Comparison of ENCODE assay signal across 20 cellular contexts in genomic region chr22:26615830-26616435, GRCh38. TPM values are rescaled to one million over a fixed set of nuclear protein-coding genes. Genes with fewer than 3 reads are reported as not detected.
DNase-seq lines count a peak whose midpoint lies in the region; ATAC-seq, FAIRE-seq and TF ChIP-seq lines count a peak whose summit lies in the region.
"Had no signal": no experiment of that assay in that cellular context is flagged by ENCODE, and none has a peak within 500 bp of the region (broad histone marks: within the 10 kb centered on the region; RNA-seq: fewer than 3 reads in every experiment).

No MANE protein-coding gene starts in this region.

- 85 to 100% methylated on average over 1 to 11 of the region's 11 CpGs for WGBS in H1 (ENCODE audit: extremely low coverage in 1 of 2, insufficient coverage in 1 of 2, insufficient read length in 1 of 2, insufficient replicate concordance in 2 of 2, low coverage in 1 of 2, low lambda C conversion rate in 2 of 2, missing lambda C conversion rate in 1 of 2), 2 experiments
- 74 to 79% (median 77%) methylated on average over 11 of the region's 11 CpGs for WGBS in spleen, 5 donors

- peaks cover 34% of the 10 kb centered on the region for H3K27me3 ChIP-seq in GM23338 (ENCODE audit: insufficient read depth)
- no peaks in the 10 kb centered on the region for H3K27me3 ChIP-seq in MM.1S (replicated peaks; ENCODE audit: insufficient read depth, low read length)
- peaks cover 5 to 31% (median 26%) of the 10 kb centered on the region in 4 experiments for H3K27me3 ChIP-seq in H1 (replicated peaks in 1 of 4; ENCODE audit: control insufficient read depth in 3 of 4, extremely low read depth in 1 of 4, insufficient read depth in 3 of 4, low read length in 3 of 4)
- H3K27me3 ChIP-seq in spleen (replicated peaks in 1 of 7), result no peaks in the 10 kb centered on the region
- H3K27me3 ChIP-seq: SJCRH30 had no signal

- H3K4ac ChIP-seq in H1 (replicated peaks; ENCODE audit: insufficient read length, low read depth, low read length), result no peak overlapping the region

- H3K9me3 ChIP-seq in MM.1S (replicated peaks; ENCODE audit: insufficient read depth, low read length) (no peaks in the 10 kb centered on the region), H1 (ENCODE audit: insufficient read depth in 2 of 2, low read depth in 1 of 2, low read length in 1 of 2) (no peaks in the 10 kb centered on the region), spleen (no peaks in the 10 kb centered on the region)
- H3K9me3 ChIP-seq: SJCRH30 had no signal

- DNase-seq in GM23338 (ENCODE audit: low spot score), result no peak
- DNase-seq in MM.1S, result no peak
- no peak for DNase-seq in H1 (ENCODE audit: low read depth in 1 of 2, low spot score in 2 of 2)
- DNase-seq in spleen, result peak; percentile 72
- DNase-seq in GM10266 (ENCODE audit: extremely low spot score), result no peak
- no peak for DNase-seq in type B pancreatic cell (ENCODE audit: extremely low spot score, unreplicated experiment)
- DNase-seq in stimulated activated CD4-positive, alpha-beta T cell treated with anti-CD3 and anti-CD28 coated beads, Interleukin-12 subunit alpha, Interleukin-12 subunit beta, amount 100 ng/mL, for 4 hours, result no peak
- DNase-seq: ACHN; CD8-positive, alpha-beta T cell; GOT3; IMR-90; NCI-H1436; NCI-H2029; NCI-H446; NCI-H69; PC-9 had no signal

- no peaks in the 10 kb centered on the region for H3K9me3 Mint-ChIP-seq in GM23338
- H3K9me3 Mint-ChIP-seq in type B pancreatic cell, result no peaks in the 10 kb centered on the region
- H3K9me3 Mint-ChIP-seq: CD8-positive, alpha-beta T cell had no signal

- H3K4me3 ChIP-seq in GM23338, result no peak overlapping the region
- no peak overlapping the region for H3K4me3 ChIP-seq in MM.1S (ENCODE audit: low read length)
- H3K4me3 ChIP-seq in H1 (ENCODE audit: extremely low read depth in 1 of 4, insufficient read depth in 2 of 4, low read depth in 3 of 4, low read length in 4 of 4), result no peak overlapping the region
- H3K4me3 ChIP-seq in spleen, result no peak overlapping the region
- H3K4me3 ChIP-seq: PC-9, SJCRH30 had no signal

- H4K20me1 ChIP-seq in GM23338 (replicated peaks; ENCODE audit: insufficient read depth), result no peaks in the 10 kb centered on the region
- H4K20me1 ChIP-seq in MM.1S (ENCODE audit: insufficient read depth, low read length), result no peaks in the 10 kb centered on the region
- H4K20me1 ChIP-seq in H1 (replicated peaks in 1 of 2; ENCODE audit: control insufficient read depth in 1 of 2, insufficient read depth in 2 of 2, low read length in 2 of 2), result no peaks in the 10 kb centered on the region

- no peak for FAIRE-seq in H1 (lab: Jason Lieb, UNC)

- POLR2A ChIA-PET in H1 (lab: Charles Lee; ENCODE audit: partially characterized antibody), result interaction anchor here (0.7 to 1.3 kb wide), 5 partner anchors 8 to 68 kb away, joined by 3 to 5 read pairs (median 3); no protein-coding TSS in a partner anchor

- peaks cover 63% of the 10 kb centered on the region for H3K4me1 ChIP-seq in GM23338 (ENCODE audit: insufficient read depth)
- H3K4me1 ChIP-seq in MM.1S (ENCODE audit: low read length), result peaks cover 65% of the 10 kb centered on the region
- peaks cover 22 to 43% (median 29%) of the 10 kb centered on the region in 4 experiments for H3K4me1 ChIP-seq in H1 (replicated peaks in 1 of 4; ENCODE audit: control insufficient read depth in 3 of 4, insufficient read depth in 4 of 4, low read length in 3 of 4)
- peaks cover 9 to 70% (median 43%) of the 10 kb centered on the region in 6 donors for H3K4me1 ChIP-seq in spleen

- H3K27ac ChIP-seq in GM23338 (ENCODE audit: low read depth) (no peak overlapping the region), MM.1S (ENCODE audit: low read length) (peak overlapping the region; percentile 91), H1 (ENCODE audit: low read depth, low read length) (no peak overlapping the region), spleen (peak overlapping the region in 1 of 8 donors; percentile 28)
- H3K27ac ChIP-seq: PC-9, SJCRH30 had no signal

- TF ChIP-seq EP300 in H1 (IDR thresholded peaks at IDR 0.05; ENCODE audit: borderline replicate concordance in 1 of 2, low read depth in 2 of 2, low read length in 2 of 2), result no peak

- H3F3A ChIP-seq in GM23338 (replicated peaks; ENCODE audit: low read depth) (peaks cover 18% of the 10 kb centered on the region), MM.1S (ENCODE audit: insufficient read depth, low read length) (peaks cover 40% of the 10 kb centered on the region)

- peak; percentile 13; the same call in 2 of the 3 replicates for ATAC-seq in GM23338
- ATAC-seq in HG03521 (IDR thresholded peaks at IDR 0.05; ENCODE audit: unreplicated experiment), result no peak
- ATAC-seq: CD8-positive, alpha-beta T cell had no signal

- peak overlapping the region; percentile 16; the same call in 1 of the 2 replicates for H3K18ac ChIP-seq in H1 (ENCODE audit: extremely low read depth, low read length)

- H3K79me2 ChIP-seq in GM23338 (replicated peaks; ENCODE audit: insufficient read depth), result no peaks in the 10 kb centered on the region
- peaks cover 24% of the 10 kb centered on the region; the same call in 1 of the 2 replicates for H3K79me2 ChIP-seq in MM.1S (ENCODE audit: low read length)
- no peaks in the 10 kb centered on the region for H3K79me2 ChIP-seq in H1 (ENCODE audit: control insufficient read depth in 1 of 2, insufficient read depth in 2 of 2, low read length in 2 of 2)

- intact Hi-C loops in spleen (cut with DNase I; ENCODE audit: low total_unique reads), result no loop called here

- H3K23ac ChIP-seq in H1 (ENCODE audit: insufficient read length), result no peak overlapping the region

- peak overlapping the region; percentile 84 for H2BK20ac ChIP-seq in H1 (ENCODE audit: low read length)

- no peak overlapping the region for H2BK120ac ChIP-seq in H1 (replicated peaks; ENCODE audit: low read depth, low read length)

- TF ChIP-seq POLR2A in H1 (IDR thresholded peaks at IDR 0.05; ENCODE audit: control extremely low read depth in 1 of 2, low read depth in 2 of 2, low read length in 2 of 2) (no peak), spleen (IDR thresholded peaks at IDR 0.05) (no peak)

- peak overlapping the region; percentile 89; the same call in 1 of the 2 replicates for H2AK5ac ChIP-seq in H1 (ENCODE audit: low read depth, low read length)

- H4K5ac ChIP-seq in H1 (ENCODE audit: insufficient read length, low read depth, low read length), result no peak overlapping the region

- H3K9ac ChIP-seq in MM.1S (ENCODE audit: low read length), result peak overlapping the region; percentile 31; the same call in 1 of the 2 replicates
- no peak overlapping the region for H3K9ac ChIP-seq in H1 (replicated peaks in 1 of 4; ENCODE audit: extremely low read depth in 1 of 4, low read depth in 3 of 4, low read length in 3 of 4)

- H3K4me3 Mint-ChIP-seq in GM23338 (peak overlapping the region; percentile 28; the same call in 1 of the 3 replicates), type B pancreatic cell (no peak overlapping the region)
- H3K4me3 Mint-ChIP-seq: CD8-positive, alpha-beta T cell had no signal

- no peak overlapping the region for H2BK15ac ChIP-seq in H1 (ENCODE audit: low read length)

- no peaks in the 10 kb centered on the region for H3K79me1 ChIP-seq in H1 (ENCODE audit: low read depth, low read length)

- H4K91ac ChIP-seq in H1 (replicated peaks; ENCODE audit: insufficient read length, low read length), result peak overlapping the region; percentile 79

- H2BK5ac ChIP-seq in H1 (ENCODE audit: low read depth, low read length), result peak overlapping the region; percentile 79; the same call in 1 of the 2 replicates

- no peak for TF ChIP-seq RAD21 in H1 (IDR thresholded peaks at IDR 0.05 in 1 of 2, conservative IDR thresholded peaks at IDR 0.05 in 1 of 2; ENCODE audit: low read depth in 2 of 2, low read length in 2 of 2)

- H3K9me2 ChIP-seq in GM23338 (ENCODE audit: insufficient read depth), result no peaks in the 10 kb centered on the region
- H3K9me2 ChIP-seq in MM.1S (replicated peaks; ENCODE audit: insufficient read depth, low read length), result no peaks in the 10 kb centered on the region

- H3K56ac ChIP-seq in H1 (replicated peaks; ENCODE audit: insufficient read length, low read depth, low read length), result no peak overlapping the region

- H3K36me3 Mint-ChIP-seq in GM23338 (ENCODE audit: low read depth), result no peaks in the 10 kb centered on the region; the same call in 2 of the 3 replicates
- no peaks in the 10 kb centered on the region for H3K36me3 Mint-ChIP-seq in type B pancreatic cell
- H3K36me3 Mint-ChIP-seq: CD8-positive, alpha-beta T cell had no signal

- peak overlapping the region; percentile 74 for H3K4me2 ChIP-seq in GM23338
- H3K4me2 ChIP-seq in MM.1S (ENCODE audit: low read depth, low read length), result peak overlapping the region; percentile 71
- H3K4me2 ChIP-seq in H1 (ENCODE audit: insufficient read depth in 1 of 2, low read depth in 2 of 2, low read length in 2 of 2), result 0 out of 4 replicates have a peak overlapping the region, but pooled peaks of 1 of the 2 experiments have one; percentile 31
- H3K4me2 ChIP-seq: PC-9 had no signal

- no peaks in the 10 kb centered on the region; the same call in 1 of the 2 replicates for H3K23me2 ChIP-seq in H1 (ENCODE audit: low read depth, low read length)

- H3K14ac ChIP-seq in H1 (ENCODE audit: insufficient read length), result no peak overlapping the region

- no peak overlapping the region for H4K8ac ChIP-seq in H1 (ENCODE audit: extremely low read depth, insufficient read depth, low read length)

- peak overlapping the region; percentile 29; the same call in 1 of the 2 replicates for H2AFZ ChIP-seq in GM23338
- no peak overlapping the region for H2AFZ ChIP-seq in MM.1S (ENCODE audit: low read length)
- H2AFZ ChIP-seq in H1 (ENCODE audit: low read length), result no peak overlapping the region
- H2AFZ ChIP-seq: PC-9 had no signal

- peak overlapping the region; percentile 92; the same call in 1 of the 2 replicates for H2BK12ac ChIP-seq in H1 (ENCODE audit: low read depth, low read length)

- H3K27me3 Mint-ChIP-seq in GM23338 (ENCODE audit: insufficient read depth, low read depth, poor library complexity) (peaks cover 48% of the 10 kb centered on the region), type B pancreatic cell (peaks cover 39% of the 10 kb centered on the region)

- H3K4me1 Mint-ChIP-seq in GM23338 (peaks cover 61% of the 10 kb centered on the region), type B pancreatic cell (ENCODE audit: unreplicated experiment) (peaks cover 25% of the 10 kb centered on the region)

- CTCF ChIA-PET in H1 (lab: Charles Lee; ENCODE audit: partially characterized antibody), result interaction anchor here (0.8 to 2.1 kb wide), 4 partner anchors 14 to 51 kb away, joined by 3 to 5 read pairs (median 4); no protein-coding TSS in a partner anchor

- no peak overlapping the region for H3K27ac Mint-ChIP-seq in GM23338
- H3K27ac Mint-ChIP-seq in type B pancreatic cell, result no peak overlapping the region
- H3K27ac Mint-ChIP-seq: CD8-positive, alpha-beta T cell had no signal

- H3K36me3 ChIP-seq in GM23338 (ENCODE audit: insufficient read depth) (no peaks in the 10 kb centered on the region), MM.1S (replicated peaks; ENCODE audit: insufficient read depth, low read length) (no peaks in the 10 kb centered on the region), H1 (ENCODE audit: control insufficient read depth in 2 of 4, insufficient read depth in 4 of 4, low read length in 3 of 4) (no peaks in the 10 kb centered on the region), spleen (no peaks in the 10 kb centered on the region)
- H3K36me3 ChIP-seq: SJCRH30 had no signal

- no peak for TF ChIP-seq CTCF in GM23338 (conservative IDR thresholded peaks at IDR 0.05; ENCODE audit: low read depth in 2 of 2)
- no peak for TF ChIP-seq CTCF in MM.1S (IDR thresholded peaks at IDR 0.05; ENCODE audit: low read length)
- no peak for TF ChIP-seq CTCF in H1 (IDR thresholded peaks at IDR 0.05; ENCODE audit: control extremely low read depth in 1 of 3, insufficient read depth in 1 of 3, low read depth in 1 of 3, low read length in 3 of 3)
- no peak for TF ChIP-seq CTCF in spleen (IDR thresholded peaks at IDR 0.05 in 8 of 11, conservative IDR thresholded peaks at IDR 0.05 in 3 of 11)
- no peak for TF ChIP-seq CTCF in GM10266 (IDR thresholded peaks at IDR 0.05; ENCODE audit: control insufficient read depth, insufficient read depth, low read depth, missing control alignments)
- no peak for TF ChIP-seq CTCF in type B pancreatic cell (conservative IDR thresholded peaks at IDR 0.05)

RNA-seq across cellular contexts. Expression of gene CRYBB1, which starts 1.9 kb away (rescaled TPM):
- 1.6 and 2.4 TPM in 2 replicates for total RNA-seq in GM23338 (2014; rRNA removed; shearing (Covaris generic))
- 3.0 and 3.7 TPM in 2 replicates for polyA plus RNA-seq in GM23338 (2016; fragmentation: Nextera tagmentation; extraction: Ambion mirVana)
- total RNA-seq in H1 (2021; fragmentation: NEBNext Ultra II Directional; extraction: Animal tissue kit (Norgen Biotek cat#: 25700)), result 1.7 and 4.2 TPM in 2 replicates
- polyA plus RNA-seq in H1 (2011; rRNA removed), result 6.0 and 7.2 TPM in 2 replicates
- 7.5 TPM for polyA plus RNA-seq in H1 (2011; cell fraction: cytosol; rRNA removed)
- polyA plus RNA-seq in H1 (2011; cell fraction: nucleus; rRNA removed), result 5.0 TPM
- 2.7 to 5.7 TPM (median 5.2 TPM) in 4 replicates for polyA plus RNA-seq in H1 (2012, experiment 1 of 2)
- 3.9 TPM for polyA plus RNA-seq in H1 (2012, experiment 2 of 2)
- 7.7 TPM for polyA plus RNA-seq in H1 (2013, experiment 1 of 2)
- polyA plus RNA-seq in H1 (2013, experiment 2 of 2), result 7.4 TPM
- 1.7 and 4.1 TPM in 2 replicates for polyA minus RNA-seq in H1 (2011; rRNA and poly(A)+ RNA removed)
- polyA minus RNA-seq in H1 (2011; cell fraction: cytosol; rRNA and poly(A)+ RNA removed), result 2.9 TPM
- polyA minus RNA-seq in H1 (2011; cell fraction: nucleus; rRNA and poly(A)+ RNA removed), result 1.3 TPM
- 1 to 10 TPM in 6 of 7 donors, under 1 TPM in 1; 0.34 to 2.9 (median 2.1) TPM for total RNA-seq in spleen
- polyA plus RNA-seq in spleen, result 1 to 10 TPM in 2 of 3 donors, under 1 TPM in 1; 0.98 to 1.9 (median 1.3) TPM
- total RNA-seq in type B pancreatic cell (ENCODE audit: low replicate concordance), result 4.6 TPM in 1 of 2 replicates, not detected in the other
- total RNA-seq: CD8-positive, alpha-beta T cell; G401; HT-29; IMR-90; PC-9 had no signal
- polyA plus RNA-seq: IMR-90 had no signal

RNA-seq across cellular contexts. Expression of gene CRYBA4, which starts 5.8 kb away (rescaled TPM):
- 1.7 TPM in 1 of 2 replicates, not detected in the other for total RNA-seq in GM23338 (2014; rRNA removed; shearing (Covaris generic))
- polyA plus RNA-seq in GM23338 (2016; fragmentation: Nextera tagmentation; extraction: Ambion mirVana) (1.2 and 1.5 TPM in 2 replicates), H1 (2011; rRNA removed) (2.2 and 3.1 TPM in 2 replicates), spleen (under 1 TPM; 0.20 to 0.24 (median 0.22) TPM)
- total RNA-seq in H1 (2021; fragmentation: NEBNext Ultra II Directional; extraction: Animal tissue kit (Norgen Biotek cat#: 25700)), result 0.67 and 1.5 TPM in 2 replicates
- 2.0 TPM for polyA plus RNA-seq in H1 (2011; cell fraction: cytosol; rRNA removed)
- 1.4 TPM for polyA plus RNA-seq in H1 (2011; cell fraction: nucleus; rRNA removed)
- polyA plus RNA-seq in H1 (2012, experiment 1 of 2), result 0.84 to 2.4 TPM (median 1.9 TPM) in 4 replicates
- polyA plus RNA-seq in H1 (2012, experiment 2 of 2), result 1.5 TPM
- 1.7 TPM for polyA plus RNA-seq in H1 (2013, experiment 1 of 2)
- polyA plus RNA-seq in H1 (2013, experiment 2 of 2), result 2.0 TPM
- 0.56 and 0.69 TPM in 2 replicates for polyA minus RNA-seq in H1 (2011; rRNA and poly(A)+ RNA removed)
- polyA minus RNA-seq in H1 (2011; cell fraction: cytosol; rRNA and poly(A)+ RNA removed), result not detected
- not detected for polyA minus RNA-seq in H1 (2011; cell fraction: nucleus; rRNA and poly(A)+ RNA removed)
- total RNA-seq in spleen (not detected), type B pancreatic cell (ENCODE audit: low replicate concordance) (1.0 TPM in 1 of 2 replicates, not detected in the other)
- total RNA-seq: CD8-positive, alpha-beta T cell; G401; HT-29; IMR-90; PC-9 had no signal
- polyA plus RNA-seq: IMR-90 had no signal

RNA-seq across cellular contexts. Expression of gene TPST2, which starts 26.0 kb away (rescaled TPM):
- total RNA-seq in GM23338 (2014; rRNA removed; shearing (Covaris generic)), result 106 and 127 TPM in 2 replicates
- polyA plus RNA-seq in GM23338 (2016; fragmentation: Nextera tagmentation; extraction: Ambion mirVana) (37.9 and 43.1 TPM in 2 replicates), H1 (2011; rRNA removed) (143 and 162 TPM in 2 replicates), spleen (10 to 100 TPM; 14.6 to 22.2 (median 16.6) TPM)
- 58.8 and 62.1 TPM in 2 replicates for total RNA-seq in H1 (2021; fragmentation: NEBNext Ultra II Directional; extraction: Animal tissue kit (Norgen Biotek cat#: 25700))
- 134 TPM for polyA plus RNA-seq in H1 (2011; cell fraction: cytosol; rRNA removed)
- 139 TPM for polyA plus RNA-seq in H1 (2011; cell fraction: nucleus; rRNA removed)
- polyA plus RNA-seq in H1 (2012, experiment 1 of 2), result 52.5 to 56.1 TPM (median 54.1 TPM) in 4 replicates
- polyA plus RNA-seq in H1 (2012, experiment 2 of 2), result 69.0 TPM
- 93.0 TPM for polyA plus RNA-seq in H1 (2013, experiment 1 of 2)
- 95.7 TPM for polyA plus RNA-seq in H1 (2013, experiment 2 of 2)
- polyA minus RNA-seq in H1 (2011; rRNA and poly(A)+ RNA removed), result 80.0 and 85.9 TPM in 2 replicates
- 59.8 TPM for polyA minus RNA-seq in H1 (2011; cell fraction: cytosol; rRNA and poly(A)+ RNA removed)
- polyA minus RNA-seq in H1 (2011; cell fraction: nucleus; rRNA and poly(A)+ RNA removed), result 63.8 TPM
- total RNA-seq in spleen (100 to 1,000 TPM in 2 of 7 donors, 10 to 100 TPM in 5; 43.5 to 119 (median 63.2) TPM), type B pancreatic cell (ENCODE audit: low replicate concordance) (15.7 and 24.3 TPM in 2 replicates)

RNA-seq across cellular contexts. Expression of gene MIAT, which starts 41.5 kb away (rescaled TPM):
- total RNA-seq in GM23338 (2014; rRNA removed; shearing (Covaris generic)), result 51.4 and 63.6 TPM in 2 replicates
- polyA plus RNA-seq in GM23338 (2016; fragmentation: Nextera tagmentation; extraction: Ambion mirVana) (8.2 and 10.0 TPM in 2 replicates), H1 (2011; rRNA removed) (27.6 and 38.3 TPM in 2 replicates), spleen (1 to 10 TPM in 2 of 3 donors, under 1 TPM in 1; 0.77 to 3.2 (median 1.7) TPM)
- 33.8 and 36.0 TPM in 2 replicates for total RNA-seq in H1 (2021; fragmentation: NEBNext Ultra II Directional; extraction: Animal tissue kit (Norgen Biotek cat#: 25700))
- 55.4 TPM for polyA plus RNA-seq in H1 (2011; cell fraction: cytosol; rRNA removed)
- polyA plus RNA-seq in H1 (2011; cell fraction: nucleus; rRNA removed), result 134 TPM
- 55.6 to 81.0 TPM (median 63.3 TPM) in 4 replicates for polyA plus RNA-seq in H1 (2012, experiment 1 of 2)
- polyA plus RNA-seq in H1 (2012, experiment 2 of 2), result 4.6 TPM
- 44.4 TPM for polyA plus RNA-seq in H1 (2013, experiment 1 of 2)
- polyA plus RNA-seq in H1 (2013, experiment 2 of 2), result 37.1 TPM
- polyA minus RNA-seq in H1 (2011; rRNA and poly(A)+ RNA removed), result 75.5 and 135 TPM in 2 replicates
- polyA minus RNA-seq in H1 (2011; cell fraction: cytosol; rRNA and poly(A)+ RNA removed), result 20.6 TPM
- polyA minus RNA-seq in H1 (2011; cell fraction: nucleus; rRNA and poly(A)+ RNA removed), result 72.4 TPM
- total RNA-seq in spleen (10 to 100 TPM; 16.0 to 62.4 (median 24.8) TPM), type B pancreatic cell (ENCODE audit: low replicate concordance) (5.9 and 12.2 TPM in 2 replicates)
